Comparison of ENCODE assay signal across 18 cellular contexts in genomic region chr2:218655751-218656150, GRCh38.
"Had no signal": no experiment of that assay in that cellular context is flagged by ENCODE, and none has a peak within 500 bp of the region (broad histone marks: within the 10 kb centered on the region; RNA-seq: fewer than 3 reads in every experiment).

No MANE protein-coding gene starts in this region.

- H3K36me3 ChIP-seq: ovary had no signal

- H3K9ac ChIP-seq: neural progenitor cell had no signal

- H3K27me3 ChIP-seq: gastroesophageal sphincter, hepatocyte, neural progenitor cell, ovary, right lobe of liver had no signal

- H3K36me3 Mint-ChIP-seq: natural killer cell had no signal

- H3K27ac Mint-ChIP-seq: natural killer cell, neural progenitor cell had no signal

- H3K9me3 ChIP-seq: gastroesophageal sphincter, ovary, right lobe of liver had no signal

- H3K4me3 ChIP-seq: gastroesophageal sphincter, hepatocyte, neural progenitor cell, ovary, right lobe of liver, skin epidermis had no signal

- H3K4me3 Mint-ChIP-seq: natural killer cell, neural progenitor cell had no signal

- H3K9me3 Mint-ChIP-seq: natural killer cell, neural progenitor cell had no signal

- H3K27ac ChIP-seq: gastroesophageal sphincter, hepatocyte, neural progenitor cell, ovary, right lobe of liver, skin epidermis had no signal

- DNase-seq: effector memory CD4-positive, alpha-beta T cell; glutamatergic neuron; kidney; left cardiac atrium; mesendoderm; natural killer cell; nucleus accumbens; ovary; right lobe of liver; stimulated activated CD4-positive, alpha-beta T cell treated with anti-CD3 and anti-CD28 coated beads, Interleukin-2, amount 100 ng/mL, for 24 hours; stimulated activated naive CD4-positive, alpha-beta T cell treated with Interleukin-2 at 50 U/mL for 16 hours; trophoblast cell had no signal

- ATAC-seq: esophagus mucosa, gastroesophageal sphincter, natural killer cell, right lobe of liver had no signal

- H3K4me2 ChIP-seq: hepatocyte, neural progenitor cell had no signal

- FAIRE-seq: endometrium, kidney had no signal

- H2AFZ ChIP-seq: hepatocyte, neural progenitor cell had no signal
